Comparison of ENCODE assay signal across 1 cellular context in the genomic region with DNA sequence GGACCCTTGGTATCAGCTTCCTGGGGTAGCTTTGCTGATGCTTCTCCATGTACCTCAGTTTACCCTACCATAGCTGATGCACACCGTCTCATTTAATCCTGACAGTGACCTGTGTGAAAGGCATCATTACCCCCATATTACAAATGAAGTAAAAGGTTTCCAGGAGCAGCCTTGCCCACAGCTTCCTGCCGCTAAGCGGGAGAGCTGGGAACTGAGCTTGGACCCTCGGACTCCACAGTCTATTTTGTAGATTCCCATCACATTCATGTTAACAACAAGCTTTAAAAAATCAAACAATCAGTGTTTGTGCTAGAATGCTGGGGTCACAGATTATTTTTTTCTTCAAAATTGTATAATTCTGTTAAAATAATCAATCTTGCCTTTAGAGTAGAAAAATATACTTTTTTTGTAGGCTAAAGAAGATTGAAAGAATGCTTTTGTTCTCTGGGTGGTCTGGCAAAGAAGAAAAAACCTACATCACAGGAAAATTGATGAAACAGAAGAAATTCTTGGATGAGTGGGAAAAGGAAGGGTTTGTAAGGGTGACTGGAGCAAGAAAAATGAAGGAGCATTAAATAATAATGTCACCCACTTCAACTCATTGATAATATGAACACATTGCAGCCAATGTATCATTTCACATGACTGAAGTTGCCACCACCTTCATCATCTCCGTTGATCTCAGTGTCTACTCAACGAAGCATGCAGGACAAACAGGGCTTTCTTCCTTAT.
TF ChIP-seq lines count a peak whose summit lies in the region.

No MANE protein-coding gene starts in this region.

TF ChIP-seq in H1, 55 proteins besides CTCF, POLR2A, EP300 and RAD21:
- TF ChIP-seq SIN3A (conservative IDR thresholded peaks at IDR 0.05 in 1 of 2, IDR thresholded peaks at IDR 0.05 in 1 of 2; ENCODE audit: low read depth in 1 of 2, low read length in 2 of 2): no peak
- TF ChIP-seq CBX5 (IDR thresholded peaks at IDR 0.05; ENCODE audit: low read depth, low read length): no peak
- no peak for TF ChIP-seq CBX8 (IDR thresholded peaks at IDR 0.05; ENCODE audit: borderline replicate concordance, low read depth, low read length)
- no peak for TF ChIP-seq JUN (IDR thresholded peaks at IDR 0.05; ENCODE audit: low read depth, low read length)
- TF ChIP-seq POU5F1 (IDR thresholded peaks at IDR 0.05; ENCODE audit: low read depth, low read length): no peak
- TF ChIP-seq, protein P1, sequence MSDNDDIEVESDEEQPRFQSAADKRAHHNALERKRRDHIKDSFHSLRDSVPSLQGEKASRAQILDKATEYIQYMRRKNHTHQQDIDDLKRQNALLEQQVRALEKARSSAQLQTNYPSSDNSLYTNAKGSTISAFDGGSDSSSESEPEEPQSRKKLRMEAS (IDR thresholded peaks at IDR 0.05): no peak
- no peak for TF ChIP-seq TBP (IDR thresholded peaks at IDR 0.05; ENCODE audit: low read depth, low read length)
- TF ChIP-seq TAF7 (optimal IDR thresholded peaks at IDR 0.05; ENCODE audit: borderline replicate concordance, low read depth, low read length): no peak
- TF ChIP-seq EZH2 (IDR thresholded peaks at IDR 0.05; ENCODE audit: low read depth, low read length, severe bottlenecking): no peak
- no peak for TF ChIP-seq PHF8 (conservative IDR thresholded peaks at IDR 0.05; ENCODE audit: low read depth, low read length)
- TF ChIP-seq YY1 (IDR thresholded peaks at IDR 0.05; ENCODE audit: low read depth, low read length): no peak
- TF ChIP-seq SIRT6 (IDR thresholded peaks at IDR 0.05; ENCODE audit: low read length): no peak
- TF ChIP-seq, protein P2, sequence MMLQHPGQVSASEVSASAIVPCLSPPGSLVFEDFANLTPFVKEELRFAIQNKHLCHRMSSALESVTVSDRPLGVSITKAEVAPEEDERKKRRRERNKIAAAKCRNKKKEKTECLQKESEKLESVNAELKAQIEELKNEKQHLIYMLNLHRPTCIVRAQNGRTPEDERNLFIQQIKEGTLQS (IDR thresholded peaks at IDR 0.05; ENCODE audit: insufficient read depth, low read depth, low read length): no peak
- TF ChIP-seq CHD1 (IDR thresholded peaks at IDR 0.05; ENCODE audit: low read depth, low read length): no peak
- no peak for TF ChIP-seq EGR1 (IDR thresholded peaks at IDR 0.05; ENCODE audit: borderline replicate concordance, low read depth, low read length)
- TF ChIP-seq SUZ12 (IDR thresholded peaks at IDR 0.05; ENCODE audit: low read length): no peak
- no peak for TF ChIP-seq BRCA1 (IDR thresholded peaks at IDR 0.05; ENCODE audit: low read depth, low read length)
- TF ChIP-seq, protein P3, sequence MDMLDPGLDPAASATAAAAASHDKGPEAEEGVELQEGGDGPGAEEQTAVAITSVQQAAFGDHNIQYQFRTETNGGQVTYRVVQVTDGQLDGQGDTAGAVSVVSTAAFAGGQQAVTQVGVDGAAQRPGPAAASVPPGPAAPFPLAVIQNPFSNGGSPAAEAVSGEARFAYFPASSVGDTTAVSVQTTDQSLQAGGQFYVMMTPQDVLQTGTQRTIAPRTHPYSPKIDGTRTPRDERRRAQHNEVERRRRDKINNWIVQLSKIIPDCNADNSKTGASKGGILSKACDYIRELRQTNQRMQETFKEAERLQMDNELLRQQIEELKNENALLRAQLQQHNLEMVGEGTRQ (IDR thresholded peaks at IDR 0.05; ENCODE audit: low read length): no peak
